In genomic region chr1:185636848-185637247, GRCh38 we compare ENCODE assay signal across 9 cellular contexts.
A peak's percentile ranks its signal among the peaks of the same experiment; 100 is the strongest.
DNase-seq lines count a peak whose midpoint lies in the region; ATAC-seq, FAIRE-seq and TF ChIP-seq lines count a peak whose summit lies in the region.
"Had no signal": no experiment of that assay in that cellular context is flagged by ENCODE, and none has a peak within 500 bp of the region (broad histone marks: within the 10 kb centered on the region; RNA-seq: fewer than 3 reads in every experiment).

No MANE protein-coding gene starts in this region.

- peak; percentile 93 for FAIRE-seq in GM12891 (lab: Jason Lieb, UNC)

- POLR2A ChIA-PET in activated CD8-positive, alpha-beta T cell treated with anti-CD3 and anti-CD28 coated beads, Interleukin-2, amount 10 ng/mL, durations not matched to agents 7 days and 5 days (lab: Charles Lee): interaction anchor here (0.6 to 2.3 kb wide), 15 partner anchors 10 to 574 kb away, joined by 3 to 11 read pairs (median 6); no protein-coding TSS in a partner anchor

- H3K36me3 Mint-ChIP-seq in activated CD8-positive, alpha-beta T cell treated with anti-CD3 and anti-CD28 coated beads, Interleukin-2, amount 10 ng/mL, durations not matched to agents 7 days and 5 days (ENCODE audit: low read depth): peaks cover 43% of the 10 kb centered on the region

- no peaks in the 10 kb centered on the region for H3K27me3 Mint-ChIP-seq in activated CD8-positive, alpha-beta T cell treated with anti-CD3 and anti-CD28 coated beads, Interleukin-2, amount 10 ng/mL, durations not matched to agents 7 days and 5 days (ENCODE audit: low read depth)

- H3K4me1 Mint-ChIP-seq in activated CD8-positive, alpha-beta T cell treated with anti-CD3 and anti-CD28 coated beads, Interleukin-2, amount 10 ng/mL, durations not matched to agents 7 days and 5 days (ENCODE audit: low read depth): peaks cover 31% of the 10 kb centered on the region

- H3K27ac Mint-ChIP-seq in activated CD8-positive, alpha-beta T cell treated with anti-CD3 and anti-CD28 coated beads, Interleukin-2, amount 10 ng/mL, durations not matched to agents 7 days and 5 days: peak overlapping the region; percentile 80

- peak; percentile 38 for DNase-seq in GM12891 (ENCODE audit: insufficient read length, low spot score)
- peak; percentile 75 for DNase-seq in activated CD8-positive, alpha-beta T cell treated with anti-CD3 and anti-CD28 coated beads, Interleukin-2, amount 10 ng/mL, durations not matched to agents 7 days and 5 days
- DNase-seq in KBM-7: no peak
- DNase-seq in GDM1 (lab: John Stamatoyannopoulos, UW): no peak
- DNase-seq in head of caudate nucleus: no peak
- DNase-seq in RPMI8226: no peak
- DNase-seq: caudate nucleus had no signal

- peaks cover 30% of the 10 kb centered on the region for H3K9me3 Mint-ChIP-seq in activated CD8-positive, alpha-beta T cell treated with anti-CD3 and anti-CD28 coated beads, Interleukin-2, amount 10 ng/mL, durations not matched to agents 7 days and 5 days (ENCODE audit: insufficient read depth)

- intact Hi-C loops in head of caudate nucleus (cut with DNase I): no loop called here

- H3K4me3 Mint-ChIP-seq in activated CD8-positive, alpha-beta T cell treated with anti-CD3 and anti-CD28 coated beads, Interleukin-2, amount 10 ng/mL, durations not matched to agents 7 days and 5 days: peak overlapping the region; percentile 12

- in situ Hi-C loops in KBM-7 (cut with MboI; ENCODE audit: low pct_unique_long_range_greater_than_20kb, low sequenced_read_pairs): no loop called here

- CTCF ChIA-PET in activated CD8-positive, alpha-beta T cell treated with anti-CD3 and anti-CD28 coated beads, Interleukin-2, amount 10 ng/mL, durations not matched to agents 7 days and 5 days (lab: Charles Lee): interaction anchor here (0.7 to 3.2 kb wide), 19 partner anchors 10 to 467 kb away, joined by 3 to 20 read pairs (median 4); partner anchors contain the start of gene IVNS1ABP

- no peak for TF ChIP-seq POLR2A in GM12891 (IDR thresholded peaks at IDR 0.05; ENCODE audit: low read depth, low read length)

- ATAC-seq in GM19395 (IDR thresholded peaks at IDR 0.05; ENCODE audit: unreplicated experiment) (peak; percentile 100), HG03060 (IDR thresholded peaks at IDR 0.05; ENCODE audit: low read depth, unreplicated experiment) (peak; percentile 99)
- peak; percentile 92 for ATAC-seq in activated CD8-positive, alpha-beta T cell treated with anti-CD3 and anti-CD28 coated beads, Interleukin-2, amount 10 ng/mL, durations not matched to agents 7 days and 5 days

TF ChIP-seq in GM12891, 5 proteins besides CTCF, POLR2A, EP300 and RAD21:
- TF ChIP-seq PAX5 (IDR thresholded peaks at IDR 0.05; ENCODE audit: insufficient read depth, low read length, severe bottlenecking) (peak; percentile 70), SPI1 (IDR thresholded peaks at IDR 0.05; ENCODE audit: low read depth, low read length) (peak; percentile 92), POLR2AphosphoS5 (IDR thresholded peaks at IDR 0.05; ENCODE audit: low read depth, low read length) (no peak), POU2F2 (IDR thresholded peaks at IDR 0.05; ENCODE audit: low read depth, low read length) (peak; percentile 86)

Comparison
In these comparisons a context has a peak if more than half of its experiments do, and no peak if none do; other contexts are left out.
1. DNase-seq: peak in GM12891 (single experiment) and activated CD8-positive, alpha-beta T cell treated with anti-CD3 and anti-CD28 coated beads, Interleukin-2, amount 10 ng/mL, durations not matched to agents 7 days and 5 days (single experiment); none in KBM-7 (single experiment), GDM1 (single experiment), head of caudate nucleus (0 of 42) and RPMI8226 (single experiment).
2. Peak in every context shown above with its lines, with median percentiles within 50 percentile points of each other: ATAC-seq.